10 cellular contexts compared by ENCODE assay signal in genomic region chr1:43522776-43523480, GRCh38. TPM values are rescaled to one million over a fixed set of nuclear protein-coding genes. Genes with fewer than 3 reads are reported as not detected.
A peak's percentile ranks its signal among the peaks of the same experiment; 100 is the strongest.
DNase-seq lines count a peak whose midpoint lies in the region; ATAC-seq, FAIRE-seq and TF ChIP-seq lines count a peak whose summit lies in the region.
"Had no signal": no experiment of that assay in that cellular context is flagged by ENCODE, and none has a peak within 500 bp of the region (broad histone marks: within the 10 kb centered on the region; RNA-seq: fewer than 3 reads in every experiment).

No MANE protein-coding gene starts in this region.

- no peaks in the 10 kb centered on the region for H3K9me3 ChIP-seq in Panc1 (ENCODE audit: control insufficient read depth, insufficient read depth, low read depth, low read length)

- H3K4me3 Mint-ChIP-seq in immature natural killer cell: no peak overlapping the region

- H3K9me3 Mint-ChIP-seq in immature natural killer cell: peaks cover 0 to 2% (median 0%) of the 10 kb centered on the region in 6 donors

- peak; percentile 97 for DNase-seq in H54 (ENCODE audit: insufficient read length, low spot score)
- peak; percentile 84 for DNase-seq in Panc1 (ENCODE audit: low read depth, low spot score)
- peak; percentile 92 for DNase-seq in epithelial cell of proximal tubule (ENCODE audit: low read depth)
- peak; percentile 46 for DNase-seq in posterior vena cava (ENCODE audit: low spot score)
- no peak for DNase-seq in dorsolateral prefrontal cortex
- DNase-seq in activated T-cell treated with anti-CD3 and anti-CD28 coated beads for 4 hours: no peak
- no peak for DNase-seq in immature natural killer cell
- DNase-seq: NCI-H1694 treated with DMSO at 0.1 percent for 48 hours had no signal

- ATAC-seq in Panc1: peak; percentile 65; the same call in 1 of the 2 replicates
- ATAC-seq in HG03520 (IDR thresholded peaks at IDR 0.05; ENCODE audit: unreplicated experiment): no peak

- H3K27ac ChIP-seq in Panc1 (ENCODE audit: low read length) (no peak overlapping the region), dorsolateral prefrontal cortex (no peak overlapping the region)
- H3K27ac ChIP-seq: skin epidermis had no signal

- no peak overlapping the region for H3K27ac Mint-ChIP-seq in immature natural killer cell

- POLR2A ChIA-PET in Panc1 (lab: Charles Lee): interaction anchor here (0.6 kb wide), 1 partner anchor 40 kb away, joined by 5 read pairs; no protein-coding TSS in a partner anchor

- CTCF ChIA-PET in Panc1 (lab: Charles Lee): no interaction called here

- no peaks in the 10 kb centered on the region for H3K4me1 Mint-ChIP-seq in immature natural killer cell

- H3K36me3 ChIP-seq in Panc1 (ENCODE audit: control insufficient read depth, insufficient read depth, low read length): no peaks in the 10 kb centered on the region

- no peak for TF ChIP-seq POLR2A in H54 (IDR thresholded peaks at IDR 0.05; ENCODE audit: low read depth, low read length)

- TF ChIP-seq CTCF in Panc1 (IDR thresholded peaks at IDR 0.05): no peak
- TF ChIP-seq CTCF in epithelial cell of proximal tubule (conservative IDR thresholded peaks at IDR 0.05; ENCODE audit: low read depth, low read length): no peak
- no peak for TF ChIP-seq CTCF in dorsolateral prefrontal cortex (IDR thresholded peaks at IDR 0.05 in 54 of 56, conservative IDR thresholded peaks at IDR 0.05 in 2 of 56; ENCODE audit: low read depth in 1 of 56, partially characterized antibody in 56 of 56)

- peaks cover 9% of the 10 kb centered on the region for H3K4me1 ChIP-seq in Panc1 (ENCODE audit: control insufficient read depth, insufficient read depth, low read length)

- H3K4me3 ChIP-seq in Panc1 (ENCODE audit: low read depth in 2 of 2, low read length in 2 of 2) (no peak overlapping the region), epithelial cell of proximal tubule (ENCODE audit: low read depth, low read length) (no peak overlapping the region), dorsolateral prefrontal cortex (no peak overlapping the region)
- H3K4me3 ChIP-seq: skin epidermis had no signal

- H3K27me3 ChIP-seq in Panc1 (ENCODE audit: control insufficient read depth, insufficient read depth, low read length) (no peaks in the 10 kb centered on the region; the same call in 1 of the 2 replicates), dorsolateral prefrontal cortex (no peaks in the 10 kb centered on the region)

- intact Hi-C loops in Panc1 (cut with micrococcal nuclease; ENCODE audit: unreplicated experiment) (loop anchor here (10.0 kb wide), 1 partner anchor 412 kb away; the partner anchor contains the start of gene ARTN), posterior vena cava (cut with DNase I) (loop anchor here in 1 of 2 donors (10.0 kb wide), 1 partner anchor 298 kb away; no protein-coding TSS in a partner anchor), dorsolateral prefrontal cortex (cut with DNase I) (loop anchor here (10.0 kb wide), 2 partner anchors 68 to 298 kb away; partner anchors contain the start of gene HYI (in 1 of the 2))

- FAIRE-seq in H54 (lab: Jason Lieb, UNC): peak; percentile 90

- H3K36me3 Mint-ChIP-seq in immature natural killer cell: no peaks in the 10 kb centered on the region

- peaks cover 3 to 22% (median 7%) of the 10 kb centered on the region in 3 donors for H3K27me3 Mint-ChIP-seq in immature natural killer cell (ENCODE audit: low read depth in 3 of 3)

- in situ Hi-C loops in Panc1 (cut with HindIII; ENCODE audit: low pct_unique_long_range_greater_than_20kb, low sequenced_read_pairs): no loop called here

- BruUV-seq in Panc1 (replicated peaks; lab: Mats Ljungman, UMichigan): no TSS peak

RNA-seq across cellular contexts. Expression of gene PTPRF, which starts 7.8 kb away (rescaled TPM):
- total RNA-seq in Panc1 (2021; ENCODE audit: unreplicated experiment): 77.5 TPM
- 85.9 TPM for polyA plus RNA-seq in Panc1 (2012; ENCODE audit: insufficient read length)
- total RNA-seq in epithelial cell of proximal tubule: 138 and 155 TPM in 2 replicates
- total RNA-seq in posterior vena cava: 10 to 100 TPM; 59.0 to 68.3 TPM
- total RNA-seq in dorsolateral prefrontal cortex: 100 to 1,000 TPM; 123 to 271 (median 184) TPM
- polyA plus RNA-seq in immature natural killer cell: not detected

Comparison
In these comparisons a context has a peak if more than half of its experiments do, and no peak if none do; other contexts are left out.
1. DNase-seq: peak in H54 (single experiment), Panc1 (single experiment), epithelial cell of proximal tubule (single experiment) and posterior vena cava (single experiment); none in dorsolateral prefrontal cortex (0 of 10), activated T-cell treated with anti-CD3 and anti-CD28 coated beads for 4 hours (single experiment) and immature natural killer cell (0 of 3).